ENCODE assay signal across 21 cellular contexts in the genomic region with DNA sequence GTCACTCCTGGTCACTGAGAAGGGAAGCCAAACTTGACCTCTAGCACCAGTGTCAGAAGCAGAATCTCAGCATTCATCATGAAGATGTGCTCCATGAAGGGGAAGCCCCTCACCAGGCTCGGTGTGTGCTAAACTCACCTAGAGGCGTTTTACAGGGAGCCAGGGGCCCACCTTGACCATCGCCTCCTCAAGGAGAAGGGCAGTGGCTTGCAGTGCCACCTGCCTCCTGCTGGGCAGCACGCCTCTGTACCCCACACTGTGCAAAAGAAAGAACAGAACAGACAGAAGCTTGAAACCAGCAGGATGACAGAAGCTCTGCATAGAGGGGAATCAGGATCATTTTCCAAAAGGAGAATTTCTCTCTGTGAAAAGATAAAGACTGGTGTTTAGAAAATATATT. TPM values are rescaled to one million over a fixed set of nuclear protein-coding genes. Genes with fewer than 3 reads are reported as not detected.
DNase-seq lines count a peak whose midpoint lies in the region; ATAC-seq lines count a peak whose summit lies in the region.
"Had no signal": no experiment of that assay in that cellular context is flagged by ENCODE, and none has a peak within 500 bp of the region (broad histone marks: within the 10 kb centered on the region; RNA-seq: fewer than 3 reads in every experiment).

No MANE protein-coding gene starts in this region.

- no peak overlapping the region for H3K9ac ChIP-seq in neuronal stem cell (ENCODE audit: low read depth, low read length, poor library complexity)
- H3K9ac ChIP-seq: BLaER1 had no signal

- H3K4me3 ChIP-seq in CD4-positive, CD25-positive, alpha-beta regulatory T cell (ENCODE audit: low read depth, low read length) = no peak overlapping the region
- no peak overlapping the region for H3K4me3 ChIP-seq in CD4-positive, alpha-beta memory T cell (ENCODE audit: low read length in 2 of 2)
- no peak overlapping the region for H3K4me3 ChIP-seq in neuronal stem cell (ENCODE audit: low read length in 2 of 2)
- H3K4me3 ChIP-seq: BLaER1, HAP-1 had no signal

- peaks cover 27% of the 10 kb centered on the region for H3K4me1 ChIP-seq in CD4-positive, CD25-positive, alpha-beta regulatory T cell (ENCODE audit: control insufficient read depth, insufficient read depth, low read length, poor library complexity, severe bottlenecking)
- peaks cover 34% of the 10 kb centered on the region for H3K4me1 ChIP-seq in CD4-positive, alpha-beta memory T cell (ENCODE audit: insufficient read depth, low read length)
- H3K4me1 ChIP-seq in neuronal stem cell (ENCODE audit: control insufficient read depth in 2 of 2, insufficient read depth in 1 of 2, low read depth in 1 of 2, low read length in 2 of 2) = peaks cover 0 to 5% of the 10 kb centered on the region in 2 donors

- WGBS in neuronal stem cell (ENCODE audit: extremely low coverage in 2 of 2, insufficient read length in 2 of 2, insufficient replicate concordance in 1 of 2), 2 donors = no CpG with 5 or more reads among the region's 4 CpGs

- intact Hi-C loops in CD4-positive, alpha-beta memory T cell (cut with micrococcal nuclease) = loop anchor here (10.0 kb wide), 1 partner anchor 241 kb away; no protein-coding TSS in a partner anchor

- no peak overlapping the region for H4K8ac ChIP-seq in neuronal stem cell (ENCODE audit: low read depth, low read length)

- H3K27me3 ChIP-seq in CD4-positive, CD25-positive, alpha-beta regulatory T cell (ENCODE audit: control insufficient read depth, insufficient read depth, low read length) = peaks cover 2% of the 10 kb centered on the region
- no peaks in the 10 kb centered on the region for H3K27me3 ChIP-seq in CD4-positive, alpha-beta memory T cell (ENCODE audit: insufficient read depth, low read length)
- H3K27me3 ChIP-seq in neuronal stem cell (ENCODE audit: control insufficient read depth in 3 of 3, insufficient read depth in 3 of 3, low read depth in 1 of 3, low read length in 3 of 3) = no peaks in the 10 kb centered on the region
- H3K27me3 ChIP-seq: BLaER1 had no signal

- H2BK120ac ChIP-seq in neuronal stem cell (ENCODE audit: low read depth, low read length) = no peak overlapping the region

- H3K9me3 ChIP-seq in CD4-positive, CD25-positive, alpha-beta regulatory T cell (ENCODE audit: control insufficient read depth in 2 of 2, low read length in 2 of 2) = no peaks in the 10 kb centered on the region
- no peaks in the 10 kb centered on the region for H3K9me3 ChIP-seq in CD4-positive, alpha-beta memory T cell (ENCODE audit: control insufficient read depth in 1 of 2, low read length in 2 of 2)
- H3K9me3 ChIP-seq in T-helper 17 cell (ENCODE audit: control insufficient read depth, low read length, poor library complexity, severe bottlenecking) (no peaks in the 10 kb centered on the region), neuronal stem cell (replicated peaks in 1 of 2; ENCODE audit: control insufficient read depth in 2 of 2, insufficient read depth in 1 of 2, low read depth in 1 of 2, low read length in 2 of 2) (no peaks in the 10 kb centered on the region)
- H3K9me3 ChIP-seq: BLaER1, HAP-1 had no signal

- H3K27ac Mint-ChIP-seq in CD4-positive, CD25-positive, alpha-beta regulatory T cell = peak overlapping the region in 2 of 3 donors; percentile 76 to 80
- H3K27ac Mint-ChIP-seq in CD4-positive, alpha-beta memory T cell = peak overlapping the region in 6 of 7 donors; percentile 4 to 81 (median 62)
- peak overlapping the region; percentile 57 for H3K27ac Mint-ChIP-seq in T-helper 17 cell

- no peaks in the 10 kb centered on the region for H3K9me3 Mint-ChIP-seq in CD4-positive, CD25-positive, alpha-beta regulatory T cell
- no peaks in the 10 kb centered on the region for H3K9me3 Mint-ChIP-seq in CD4-positive, alpha-beta memory T cell
- H3K9me3 Mint-ChIP-seq: CD8-positive, alpha-beta memory T cell had no signal

- H4K91ac ChIP-seq in neuronal stem cell (ENCODE audit: low read depth, low read length, poor library complexity) = no peak overlapping the region

- no peak overlapping the region for H3K4me2 ChIP-seq in neuronal stem cell (ENCODE audit: insufficient read depth, low read length, poor library complexity, severe bottlenecking)
- H3K4me2 ChIP-seq: BLaER1 had no signal

- H3K79me1 ChIP-seq in neuronal stem cell (ENCODE audit: low read depth, low read length) = no peaks in the 10 kb centered on the region

- H3K4me1 Mint-ChIP-seq in CD4-positive, CD25-positive, alpha-beta regulatory T cell = peaks cover 26 to 45% (median 43%) of the 10 kb centered on the region in 4 donors
- H3K4me1 Mint-ChIP-seq in CD4-positive, alpha-beta memory T cell = peaks cover 32 to 42% (median 38%) of the 10 kb centered on the region in 4 donors
- H3K4me1 Mint-ChIP-seq in T-helper 17 cell = peaks cover 25% of the 10 kb centered on the region

- peak overlapping the region; percentile 15 for H3K18ac ChIP-seq in neuronal stem cell (ENCODE audit: low read length)

- H2BK15ac ChIP-seq in neuronal stem cell (ENCODE audit: low read length) = no peak overlapping the region

- no peak for ATAC-seq in CD4-positive, CD25-positive, alpha-beta regulatory T cell (ENCODE audit: low read depth in 2 of 2)
- no peak for ATAC-seq in T-helper 17 cell

- DNase-seq in CD4-positive, CD25-positive, alpha-beta regulatory T cell = no peak
- no peak for DNase-seq in CD4-positive, alpha-beta memory T cell
- no peak for DNase-seq in T-helper 17 cell
- DNase-seq in neuronal stem cell (ENCODE audit: low spot score) = no peak
- DNase-seq in stimulated activated CD4-positive, alpha-beta T cell treated with anti-CD3 and anti-CD28 coated beads, Interleukin-4, amount 100 ng/mL, for 1 hour = no peak
- DNase-seq in ecto neural progenitor cell (ENCODE audit: low spot score) = no peak
- DNase-seq in NCI-H2196 (lab: John Stamatoyannopoulos, UW; ENCODE audit: unreplicated experiment) = no peak
- DNase-seq: Calu3; CD8-positive, alpha-beta memory T cell; KG1; NCI-H1092; NCI-H1436; NCI-H2029; NCI-H226; NCI-H510A treated with DMSO at 0.1 percent for 48 hours; NCI-H82; Right ventricle myocardium superior had no signal

- H3K27ac ChIP-seq in CD4-positive, CD25-positive, alpha-beta regulatory T cell (ENCODE audit: insufficient read depth, low read length, poor library complexity, severe bottlenecking) = no peak overlapping the region
- H3K27ac ChIP-seq in CD4-positive, alpha-beta memory T cell (ENCODE audit: low read depth, low read length) = no peak overlapping the region
- no peak overlapping the region for H3K27ac ChIP-seq in neuronal stem cell (replicated peaks; ENCODE audit: low read length)
- H3K27ac ChIP-seq: BLaER1 had no signal

- H3K36me3 Mint-ChIP-seq in CD4-positive, CD25-positive, alpha-beta regulatory T cell = peaks cover 3% of the 10 kb centered on the region
- no peaks in the 10 kb centered on the region for H3K36me3 Mint-ChIP-seq in CD4-positive, alpha-beta memory T cell
- no peaks in the 10 kb centered on the region for H3K36me3 Mint-ChIP-seq in T-helper 17 cell (ENCODE audit: low read depth)

- H2AFZ ChIP-seq in neuronal stem cell (ENCODE audit: low read length) = no peak overlapping the region

- H3K27me3 Mint-ChIP-seq in CD4-positive, CD25-positive, alpha-beta regulatory T cell = no peaks in the 10 kb centered on the region
- H3K27me3 Mint-ChIP-seq in CD4-positive, alpha-beta memory T cell = no peaks in the 10 kb centered on the region
- no peaks in the 10 kb centered on the region for H3K27me3 Mint-ChIP-seq in T-helper 17 cell
- H3K27me3 Mint-ChIP-seq: CD8-positive, alpha-beta memory T cell had no signal

- CTCF ChIA-PET in CD4-positive, alpha-beta memory T cell (lab: Charles Lee; ENCODE audit: partially characterized antibody) = no interaction called here

- POLR2A ChIA-PET in CD4-positive, alpha-beta memory T cell (lab: Charles Lee; ENCODE audit: partially characterized antibody) = interaction anchor here (1.1 kb wide), 1 partner anchor 101 kb away, joined by 3 read pairs; no protein-coding TSS in a partner anchor

- no peak overlapping the region for H3K14ac ChIP-seq in neuronal stem cell (ENCODE audit: low read length)

- H3K36me3 ChIP-seq in CD4-positive, CD25-positive, alpha-beta regulatory T cell (ENCODE audit: control insufficient read depth, insufficient read depth, low read length) = no peaks in the 10 kb centered on the region
- H3K36me3 ChIP-seq in CD4-positive, alpha-beta memory T cell (ENCODE audit: insufficient read depth, low read length) = no peaks in the 10 kb centered on the region
- H3K36me3 ChIP-seq in neuronal stem cell (replicated peaks in 1 of 2; ENCODE audit: control insufficient read depth in 2 of 2, insufficient read depth in 2 of 2, low read length in 2 of 2) = no peaks in the 10 kb centered on the region
- H3K36me3 ChIP-seq: BLaER1, HAP-1 had no signal

- H3K23ac ChIP-seq in neuronal stem cell (ENCODE audit: low read depth, low read length, poor library complexity) = no peak overlapping the region

- no peak overlapping the region for H3K4ac ChIP-seq in neuronal stem cell (ENCODE audit: low read length)

- no peak overlapping the region for H2AK5ac ChIP-seq in neuronal stem cell (ENCODE audit: low read depth, low read length)

- H2BK12ac ChIP-seq in neuronal stem cell (ENCODE audit: low read length) = no peak overlapping the region

- no peak overlapping the region for H2BK5ac ChIP-seq in neuronal stem cell (ENCODE audit: low read length)

- peak overlapping the region in 1 of 4 donors; percentile 45 for H3K4me3 Mint-ChIP-seq in CD4-positive, CD25-positive, alpha-beta regulatory T cell
- peak overlapping the region in 1 of 8 donors; percentile 61 for H3K4me3 Mint-ChIP-seq in CD4-positive, alpha-beta memory T cell
- H3K4me3 Mint-ChIP-seq in T-helper 17 cell = no peak overlapping the region
- H3K4me3 Mint-ChIP-seq: CD8-positive, alpha-beta memory T cell had no signal

RNA-seq across cellular contexts. Expression of gene NOX3, which starts 39.7 kb away (rescaled TPM):
- not detected for total RNA-seq in CD4-positive, CD25-positive, alpha-beta regulatory T cell
- polyA plus RNA-seq in CD4-positive, CD25-positive, alpha-beta regulatory T cell = not detected
- total RNA-seq in CD4-positive, alpha-beta memory T cell = not detected
- not detected for polyA plus RNA-seq in CD4-positive, alpha-beta memory T cell
- total RNA-seq in T-helper 17 cell = not detected
- polyA plus RNA-seq in neuronal stem cell (2013, experiment 1 of 2) = not detected
- polyA plus RNA-seq in neuronal stem cell (2013, experiment 2 of 2) = not detected
- total RNA-seq: Calu3; CD8-positive, alpha-beta memory T cell; HT1080; Right ventricle myocardium superior; SK-MEL-5 had no signal
- polyA plus RNA-seq: CD8-positive, alpha-beta memory T cell had no signal
